ENCODE assay signal across 6 cellular contexts in the genomic region with DNA sequence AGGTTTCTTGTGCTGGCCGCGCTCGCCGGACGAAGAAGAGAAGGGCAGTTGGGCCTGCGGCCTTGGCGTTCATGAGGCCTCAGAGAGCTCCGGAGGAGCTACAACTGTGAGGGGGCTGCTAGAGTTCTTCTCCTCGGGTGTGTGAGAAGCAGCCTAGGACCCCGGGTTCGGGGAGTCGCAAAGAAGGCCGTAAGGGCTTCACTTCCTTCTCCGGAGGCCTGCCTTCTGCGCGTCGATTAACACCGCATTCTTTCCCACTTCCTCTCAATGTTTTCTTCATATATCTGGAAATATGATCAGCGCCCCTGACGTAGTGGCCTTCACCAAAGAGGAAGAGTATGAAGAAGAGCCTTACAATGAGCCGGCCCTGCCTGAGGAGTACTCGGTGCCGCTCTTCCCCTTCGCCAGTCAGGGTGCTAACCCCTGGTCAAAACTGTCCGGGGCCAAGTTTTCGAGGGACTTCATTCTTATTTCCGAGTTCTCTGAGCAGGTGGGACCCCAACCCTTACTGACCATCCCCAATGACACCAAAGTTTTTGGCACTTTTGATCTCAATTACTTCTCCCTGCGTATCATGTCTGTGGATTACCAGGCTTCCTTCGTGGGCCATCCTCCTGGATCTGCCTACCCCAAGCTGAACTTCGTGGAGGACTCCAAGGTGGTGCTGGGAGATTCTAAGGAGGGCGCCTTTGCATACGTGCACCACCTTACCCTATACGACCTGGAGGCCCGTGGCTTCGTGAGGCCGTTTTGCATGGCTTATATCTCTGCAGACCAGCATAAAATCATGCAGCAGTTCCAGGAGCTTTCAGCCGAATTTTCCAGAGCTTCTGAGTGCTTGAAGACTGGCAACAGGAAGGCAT. TPM values are rescaled to one million over a fixed set of nuclear protein-coding genes. Genes with fewer than 3 reads are reported as not detected.
DNase-seq lines count a peak whose midpoint lies in the region; TF ChIP-seq lines count a peak whose summit lies in the region.

No MANE protein-coding gene starts in this region.

- H3K4me2 ChIP-seq in neural cell (ENCODE audit: low read length), result peak overlapping the region; percentile 60

- H3K4me3 ChIP-seq in neural cell (ENCODE audit: low read length), result peak overlapping the region; percentile 99

- no peak for TF ChIP-seq EP300 in neural cell (conservative IDR thresholded peaks at IDR 0.05; ENCODE audit: poor library complexity, severe bottlenecking)

- H3K9me3 Mint-ChIP-seq in brain, result no peaks in the 10 kb centered on the region

- H3K79me2 ChIP-seq in neural cell (replicated peaks; ENCODE audit: insufficient read depth, low read length), result peaks cover 56% of the 10 kb centered on the region

- H3K27ac ChIP-seq in neural cell (ENCODE audit: low read length), result peak overlapping the region; percentile 73

- peak overlapping the region; percentile 76 for H3K9ac ChIP-seq in neural cell (ENCODE audit: low read length)

- DNase-seq in stimulated activated CD8-positive, alpha-beta memory T cell treated with anti-CD3 and anti-CD28 coated beads, Interleukin-15, amount 100 ng/mL, for 1 hour (ENCODE audit: low read depth), result peak; percentile 8
- DNase-seq in stimulated activated CD8-positive, alpha-beta memory T cell treated with anti-CD3 and anti-CD28 coated beads, Interleukin-4, amount 100 ng/mL, for 48 hours, result no peak
- DNase-seq in GDM1 (lab: John Stamatoyannopoulos, UW) (no peak), occipital lobe (lab: John Stamatoyannopoulos, UW) (no peak)

- H3K27ac Mint-ChIP-seq in brain, result peak overlapping the region; percentile 92 to 99 (median 99)

- H2AFZ ChIP-seq in neural cell (ENCODE audit: low read depth, low read length), result peak overlapping the region; percentile 69

- no peak for TF ChIP-seq RAD21 in neural cell (conservative IDR thresholded peaks at IDR 0.05)

- H3K4me3 Mint-ChIP-seq in brain, result peak overlapping the region; percentile 88 to 94 (median 92)

- H3K36me3 ChIP-seq in neural cell (ENCODE audit: insufficient read depth, low read length), result no peaks in the 10 kb centered on the region

- peaks cover 14% of the 10 kb centered on the region for H3K27me3 Mint-ChIP-seq in brain

- H3K9me3 ChIP-seq in neural cell (ENCODE audit: low read length), result no peaks in the 10 kb centered on the region

- H4K20me1 ChIP-seq in neural cell (ENCODE audit: insufficient read depth), result no peaks in the 10 kb centered on the region

- H3K4me1 Mint-ChIP-seq in brain, result peaks cover 80% of the 10 kb centered on the region

- no peaks in the 10 kb centered on the region for H3K9me2 ChIP-seq in neural cell (ENCODE audit: insufficient read depth, low read length)

- no peaks in the 10 kb centered on the region for H3K27me3 ChIP-seq in neural cell (ENCODE audit: insufficient read depth, low read depth, low read length)

- peaks cover 36% of the 10 kb centered on the region for H3K36me3 Mint-ChIP-seq in brain

- TF ChIP-seq CTCF in brain (conservative IDR thresholded peaks at IDR 0.05) (no peak), neural cell (IDR thresholded peaks at IDR 0.05; ENCODE audit: poor library complexity, severe bottlenecking) (no peak)

- peaks cover 4% of the 10 kb centered on the region for H3F3A ChIP-seq in neural cell (ENCODE audit: insufficient read depth, low read length, poor library complexity, severe bottlenecking)

TF ChIP-seq in neural cell, 6 proteins besides CTCF, POLR2A, EP300 and RAD21:
- TF ChIP-seq TAF1 (IDR thresholded peaks at IDR 0.05; ENCODE audit: low read depth) (peak; percentile 5), POLR2AphosphoS5 (IDR thresholded peaks at IDR 0.05) (no peak), MXI1 (conservative IDR thresholded peaks at IDR 0.05; ENCODE audit: poor library complexity, severe bottlenecking) (no peak), EZH2 (IDR thresholded peaks at IDR 0.05; ENCODE audit: borderline replicate concordance, insufficient read depth, low read length, poor library complexity, severe bottlenecking) (no peak), REST (IDR thresholded peaks at IDR 0.05; ENCODE audit: borderline replicate concordance) (peak; percentile 5), SMC3 (conservative IDR thresholded peaks at IDR 0.05; ENCODE audit: poor library complexity) (no peak)

RNA-seq across cellular contexts. Expression of gene SMCR8, which starts 0.6 kb away (rescaled TPM):
- 10.3 TPM for polyA plus RNA-seq in brain (ENCODE audit: insufficient read depth, low read depth, low replicate concordance)
- 4.3 and 6.9 TPM in 2 replicates for polyA plus RNA-seq in neural cell
- 19.4 and 23.4 TPM in 2 replicates for polyA minus RNA-seq in neural cell
- total RNA-seq in occipital lobe, result 11.4 TPM

RNA-seq across cellular contexts. Expression of gene TOP3A, which starts 0.9 kb away (rescaled TPM):
- polyA plus RNA-seq in brain (ENCODE audit: insufficient read depth, low read depth, low replicate concordance) (31.1 TPM), neural cell (22.9 and 31.9 TPM in 2 replicates)
- 58.4 and 68.2 TPM in 2 replicates for polyA minus RNA-seq in neural cell
- 38.7 TPM for total RNA-seq in occipital lobe

RNA-seq across cellular contexts. Expression of gene SHMT1, which starts 47.6 kb away (rescaled TPM):
- polyA plus RNA-seq in brain (ENCODE audit: insufficient read depth, low read depth, low replicate concordance) (39.2 TPM), neural cell (4.5 and 5.8 TPM in 2 replicates)
- 3.4 and 5.1 TPM in 2 replicates for polyA minus RNA-seq in neural cell
- total RNA-seq in occipital lobe, result 3.9 TPM

RNA-seq across cellular contexts. Expression of gene MIEF2, which starts 55.3 kb away (rescaled TPM):
- polyA plus RNA-seq in brain (ENCODE audit: insufficient read depth, low read depth, low replicate concordance) (13.5 TPM), neural cell (74.9 and 102 TPM in 2 replicates)
- 64.3 and 67.3 TPM in 2 replicates for polyA minus RNA-seq in neural cell
- 29.2 TPM for total RNA-seq in occipital lobe

RNA-seq across cellular contexts. Expression of gene FLII, which starts 57.2 kb away (rescaled TPM):
- polyA plus RNA-seq in brain (ENCODE audit: insufficient read depth, low read depth, low replicate concordance) (129 TPM), neural cell (93.0 and 120 TPM in 2 replicates)
- polyA minus RNA-seq in neural cell, result 67.7 and 89.8 TPM in 2 replicates
- total RNA-seq in occipital lobe, result 49.6 TPM
